Comparison of ENCODE assay signal across 10 cellular contexts in genomic region chr1:25695066-25695990, GRCh38.
DNase-seq lines count a peak whose midpoint lies in the region; ATAC-seq and TF ChIP-seq lines count a peak whose summit lies in the region.
"Had no signal": no experiment of that assay in that cellular context is flagged by ENCODE, and none has a peak within 500 bp of the region (broad histone marks: within the 10 kb centered on the region; RNA-seq: fewer than 3 reads in every experiment).

No MANE protein-coding gene starts in this region.

- BruUV-seq in Caco-2 (replicated peaks; lab: Mats Ljungman, UMichigan) = no TSS peak

- H3K9me3 Mint-ChIP-seq in Caco-2 (ENCODE audit: unreplicated experiment) = no peaks in the 10 kb centered on the region
- H3K9me3 Mint-ChIP-seq in natural killer cell treated with Interleukin-12 subunit alpha and Interleukin-12 subunit beta and Interleukin-15 and Interleukin-18, amount 100 ng/mL, for 72 hours = no peaks in the 10 kb centered on the region
- H3K9me3 Mint-ChIP-seq: IgD-negative memory B cell had no signal

- no peaks in the 10 kb centered on the region for H3K9me3 ChIP-seq in Caco-2
- H3K9me3 ChIP-seq: neutrophil had no signal

- intact Hi-C loops in Caco-2 (cut with micrococcal nuclease; ENCODE audit: unreplicated experiment) = loop anchor here (1.0 to 2.0 kb wide), 3 partner anchors 76 to 101 kb away; no protein-coding TSS in a partner anchor

- no peaks in the 10 kb centered on the region for H3K4me1 ChIP-seq in Caco-2

- DNase-seq in Caco-2 (peak; percentile 78 to 84), MV-4-11 (lab: John Stamatoyannopoulos, UW) (peak; percentile 77), epithelial cell of proximal tubule (ENCODE audit: low read depth) (peak; percentile 90), myocyte (ENCODE audit: low read depth) (peak; percentile 89), NCI-H748 treated with DMSO at 0.1 percent for 48 hours (lab: John Stamatoyannopoulos, UW) (no peak), NCI-H1436 (lab: John Stamatoyannopoulos, UW) (no peak)
- no peak for DNase-seq in natural killer cell treated with Interleukin-12 subunit alpha and Interleukin-12 subunit beta and Interleukin-15 and Interleukin-18, amount 100 ng/mL, for 72 hours (ENCODE audit: low spot score)

- no peaks in the 10 kb centered on the region for H3K27me3 Mint-ChIP-seq in Caco-2 (ENCODE audit: insufficient read depth, unreplicated experiment)
- peaks cover 11 to 17% of the 10 kb centered on the region in 2 donors for H3K27me3 Mint-ChIP-seq in natural killer cell treated with Interleukin-12 subunit alpha and Interleukin-12 subunit beta and Interleukin-15 and Interleukin-18, amount 100 ng/mL, for 72 hours

- ATAC-seq in natural killer cell treated with Interleukin-12 subunit alpha and Interleukin-12 subunit beta and Interleukin-15 and Interleukin-18, amount 100 ng/mL, for 72 hours = no peak
- ATAC-seq in HG02973 (IDR thresholded peaks at IDR 0.05; ENCODE audit: unreplicated experiment) = no peak

- no peak overlapping the region for H3K4me3 Mint-ChIP-seq in Caco-2 (ENCODE audit: unreplicated experiment)
- no peak overlapping the region for H3K4me3 Mint-ChIP-seq in natural killer cell treated with Interleukin-12 subunit alpha and Interleukin-12 subunit beta and Interleukin-15 and Interleukin-18, amount 100 ng/mL, for 72 hours

- no peaks in the 10 kb centered on the region for H3K36me3 Mint-ChIP-seq in Caco-2 (ENCODE audit: insufficient read depth, unreplicated experiment)
- H3K36me3 Mint-ChIP-seq in natural killer cell treated with Interleukin-12 subunit alpha and Interleukin-12 subunit beta and Interleukin-15 and Interleukin-18, amount 100 ng/mL, for 72 hours = no peaks in the 10 kb centered on the region
- H3K36me3 Mint-ChIP-seq: IgD-negative memory B cell had no signal

- POLR2A ChIA-PET in Caco-2 (lab: Charles Lee) = interaction anchor here (0.6 kb wide), 1 partner anchor 87 kb away, joined by 4 read pairs; no protein-coding TSS in a partner anchor

- peak overlapping the region; percentile 74 for H3K27ac Mint-ChIP-seq in Caco-2 (ENCODE audit: unreplicated experiment)
- H3K27ac Mint-ChIP-seq in natural killer cell treated with Interleukin-12 subunit alpha and Interleukin-12 subunit beta and Interleukin-15 and Interleukin-18, amount 100 ng/mL, for 72 hours = no peak overlapping the region
- H3K27ac Mint-ChIP-seq: IgD-negative memory B cell had no signal

- no peaks in the 10 kb centered on the region for H3K36me3 ChIP-seq in Caco-2 (ENCODE audit: control insufficient read depth, insufficient read depth, low read length)
- H3K36me3 ChIP-seq: neutrophil had no signal

- H3K4me3 ChIP-seq in Caco-2 (ENCODE audit: low read depth, low read length) (no peak overlapping the region), epithelial cell of proximal tubule (ENCODE audit: low read depth, low read length) (no peak overlapping the region)

- no peaks in the 10 kb centered on the region for H3K27me3 ChIP-seq in Caco-2 (replicated peaks; ENCODE audit: control insufficient read depth, insufficient read depth, low read length)
- H3K27me3 ChIP-seq: neutrophil had no signal

- TF ChIP-seq CTCF in Caco-2 (IDR thresholded peaks at IDR 0.05; ENCODE audit: insufficient read depth in 1 of 2, low read depth in 1 of 2, low read length in 1 of 2, severe bottlenecking in 1 of 2, unreplicated experiment in 1 of 2) (peak in 1 of 2 experiments; percentile 55), epithelial cell of proximal tubule (conservative IDR thresholded peaks at IDR 0.05; ENCODE audit: low read depth, low read length) (peak; percentile 43)

- peaks cover 7% of the 10 kb centered on the region for H3K4me1 Mint-ChIP-seq in Caco-2 (ENCODE audit: low read depth, unreplicated experiment)
- H3K4me1 Mint-ChIP-seq in natural killer cell treated with Interleukin-12 subunit alpha and Interleukin-12 subunit beta and Interleukin-15 and Interleukin-18, amount 100 ng/mL, for 72 hours (ENCODE audit: low read depth in 2 of 2) = peaks cover 0 to 2% of the 10 kb centered on the region in 2 donors
- H3K4me1 Mint-ChIP-seq: IgD-negative memory B cell had no signal

- CTCF ChIA-PET in Caco-2 (lab: Charles Lee) = interaction anchor here (0.5 to 1.3 kb wide), 9 partner anchors 13 to 414 kb away, joined by 3 to 9 read pairs (median 5); no protein-coding TSS in a partner anchor

Comparison
In these comparisons a context has a peak if more than half of its experiments do, and no peak if none do; other contexts are left out.
1. DNase-seq: peak in Caco-2 (2 of 2), MV-4-11 (single experiment), epithelial cell of proximal tubule (single experiment) and myocyte (single experiment); none in NCI-H748 treated with DMSO at 0.1 percent for 48 hours (single experiment), NCI-H1436 (single experiment) and natural killer cell treated with Interleukin-12 subunit alpha and Interleukin-12 subunit beta and Interleukin-15 and Interleukin-18, amount 100 ng/mL, for 72 hours (single experiment).